In the genomic region with DNA sequence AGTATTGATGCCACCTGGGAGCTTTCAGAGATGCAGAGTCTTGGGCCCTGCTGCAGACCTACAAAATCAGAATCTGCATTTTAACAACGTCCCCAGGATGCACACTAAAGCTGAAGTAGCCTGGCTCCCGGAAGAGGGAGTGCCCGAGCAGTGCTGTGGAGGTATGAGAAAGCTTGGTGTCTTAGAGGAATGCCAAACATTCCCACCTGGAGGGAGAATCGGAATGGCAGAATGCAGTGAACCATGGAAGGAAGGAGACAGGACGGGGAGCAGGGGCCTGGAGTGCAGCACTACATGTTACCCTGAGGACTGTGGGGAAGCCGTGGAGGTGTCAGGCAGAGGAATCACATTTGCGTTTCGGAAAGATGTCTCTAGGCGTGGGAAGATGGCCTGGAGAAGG, we compare ENCODE assay signal across 1 cellular context.
TF ChIP-seq lines count a peak whose summit lies in the region.

No MANE protein-coding gene starts in this region.

TF ChIP-seq in Ishikawa, 13 proteins besides CTCF, POLR2A, EP300 and RAD21:
- TF ChIP-seq EGR1 (IDR thresholded peaks at IDR 0.05) (no peak), YY1 (IDR thresholded peaks at IDR 0.05; ENCODE audit: low read depth) (0 out of 2 replicates have a peak, but pooled peaks have one; percentile 45), CEBPB (IDR thresholded peaks at IDR 0.05) (no peak), TEAD4 (IDR thresholded peaks at IDR 0.05) (peak; percentile 99), NFIC (IDR thresholded peaks at IDR 0.05) (peak; percentile 41; the same call in 1 of the 2 replicates), CREB1 (IDR thresholded peaks at IDR 0.05; ENCODE audit: low read depth) (no peak), TCF12 (IDR thresholded peaks at IDR 0.05; ENCODE audit: low read depth) (peak; percentile 79; the same call in 1 of the 2 replicates), FOXM1 (IDR thresholded peaks at IDR 0.05; ENCODE audit: borderline replicate concordance, low read depth) (0 out of 2 replicates have a peak, but pooled peaks have one; percentile 43)
